In genomic region chr16:89144681-89145080, GRCh38 we compare ENCODE assay signal across 27 cellular contexts. TPM values are rescaled to one million over a fixed set of nuclear protein-coding genes. Genes with fewer than 3 reads are reported as not detected.
"Had no signal": no experiment of that assay in that cellular context is flagged by ENCODE, and none has a peak within 500 bp of the region (broad histone marks: within the 10 kb centered on the region; RNA-seq: fewer than 3 reads in every experiment).

No MANE protein-coding gene starts in this region.

- H3K27me3 ChIP-seq: breast epithelium, SJCRH30 had no signal

- H3K4me3 ChIP-seq: breast epithelium, SJCRH30 had no signal

- H3K9me3 Mint-ChIP-seq: activated naive CD4-positive, alpha-beta T cell treated with anti-CD3 and anti-CD28 coated beads, Interleukin-2, amount 50 U/mL, for 24 hours had no signal

- H3K4me3 Mint-ChIP-seq: activated B cell treated with CpG ODN at 0.5 μM for 24 hours; activated CD4-positive, alpha-beta T cell treated with anti-CD3 and anti-CD28 coated beads, Interleukin-2, amount 10 ng/mL, durations not matched to agents 24 days and 14 days; activated CD8-positive, alpha-beta memory T cell treated with anti-CD3 and anti-CD28 coated beads, Interleukin-2, amount 10 ng/mL, durations not matched to agents 7 days and 5 days; activated naive CD4-positive, alpha-beta T cell treated with anti-CD3 and anti-CD28 coated beads, Interleukin-2, amount 50 U/mL, for 24 hours; activated T-cell treated with anti-CD3 and anti-CD28 coated beads, Interleukin-2, amount 50 U/mL, for 24 hours; activated T-helper 1 cell treated with anti-CD3 and anti-CD28 coated beads, Interleukin-12 subunit alpha, Interleukin-12 subunit beta, Interleukin-2, Interleukin-4 antibody, amounts not matched to agents 30 ng/mL and 10 ng/mL and 1 ng/mL, durations not matched to agents 14 hours and 24 hours and 36 hours had no signal

- H3K27ac Mint-ChIP-seq: activated B cell treated with CpG ODN at 0.5 μM for 24 hours; activated CD4-positive, alpha-beta T cell treated with anti-CD3 and anti-CD28 coated beads, Interleukin-2, amount 10 ng/mL, durations not matched to agents 24 days and 14 days; activated CD8-positive, alpha-beta memory T cell treated with anti-CD3 and anti-CD28 coated beads, Interleukin-2, amount 10 ng/mL, durations not matched to agents 7 days and 5 days; activated naive CD4-positive, alpha-beta T cell treated with anti-CD3 and anti-CD28 coated beads, Interleukin-2, amount 50 U/mL, for 24 hours; activated T-helper 1 cell treated with anti-CD3 and anti-CD28 coated beads, Interleukin-12 subunit alpha, Interleukin-12 subunit beta, Interleukin-2, Interleukin-4 antibody, amounts not matched to agents 30 ng/mL and 10 ng/mL and 1 ng/mL, durations not matched to agents 14 hours and 24 hours and 36 hours had no signal

- FAIRE-seq: TTC549 had no signal

- H3K36me3 ChIP-seq: SJCRH30 had no signal

- DNase-seq: activated B cell treated with CpG ODN at 0.5 μM for 24 hours; activated CD4-positive, alpha-beta T cell treated with anti-CD3 and anti-CD28 coated beads for 1 hour; activated CD4-positive, alpha-beta T cell treated with anti-CD3 and anti-CD28 coated beads, Interleukin-2, amount 10 ng/mL, durations not matched to agents 24 days and 14 days; activated CD4-positive, alpha-beta T cell treated with anti-CD3 and anti-CD28 coated beads, Interleukin-2, amount 50 U/mL, for 48 hours; activated CD8-positive, alpha-beta memory T cell treated with anti-CD3 and anti-CD28 coated beads, Interleukin-2, amount 10 ng/mL, durations not matched to agents 7 days and 5 days; activated effector memory CD4-positive, alpha-beta T cell treated with Interleukin-2 at 50 U/mL for 16 hours; activated naive CD4-positive, alpha-beta T cell; activated T-cell treated with anti-CD3 and anti-CD28 coated beads, Interleukin-2, amount 50 U/mL, for 24 hours; caudate nucleus; NCI-H1092; NCI-H1417; NCI-H1930; NCI-H2171 treated with DMSO at 0.1 percent for 48 hours; NCI-H226; NCI-H526 treated with DMSO at 0.1 percent for 48 hours; NCI-H82; SJCRH30; T-helper 2 cell; T1000 had no signal

- H3K27ac ChIP-seq: breast epithelium, SJCRH30 had no signal

- H3K4me1 Mint-ChIP-seq: activated B cell treated with CpG ODN at 0.5 μM for 24 hours; activated CD4-positive, alpha-beta T cell treated with anti-CD3 and anti-CD28 coated beads, Interleukin-2, amount 10 ng/mL, durations not matched to agents 24 days and 14 days; activated CD8-positive, alpha-beta memory T cell treated with anti-CD3 and anti-CD28 coated beads, Interleukin-2, amount 10 ng/mL, durations not matched to agents 7 days and 5 days; activated naive CD4-positive, alpha-beta T cell treated with anti-CD3 and anti-CD28 coated beads, Interleukin-2, amount 50 U/mL, for 24 hours had no signal

- H3K4me1 ChIP-seq: breast epithelium had no signal

- H3K27me3 Mint-ChIP-seq: activated B cell treated with CpG ODN at 0.5 μM for 24 hours; activated CD4-positive, alpha-beta T cell treated with anti-CD3 and anti-CD28 coated beads, Interleukin-2, amount 10 ng/mL, durations not matched to agents 24 days and 14 days; activated CD8-positive, alpha-beta memory T cell treated with anti-CD3 and anti-CD28 coated beads, Interleukin-2, amount 10 ng/mL, durations not matched to agents 7 days and 5 days; activated naive CD4-positive, alpha-beta T cell treated with anti-CD3 and anti-CD28 coated beads, Interleukin-2, amount 50 U/mL, for 24 hours; activated T-cell treated with anti-CD3 and anti-CD28 coated beads, Interleukin-2, amount 50 U/mL, for 24 hours had no signal

- ATAC-seq: activated CD8-positive, alpha-beta memory T cell treated with anti-CD3 and anti-CD28 coated beads, Interleukin-2, amount 10 ng/mL, durations not matched to agents 7 days and 5 days; Right ventricle myocardium inferior had no signal

RNA-seq across cellular contexts. Expression of gene CDH15, which starts 26.9 kb away (rescaled TPM):
- total RNA-seq: activated B cell treated with CpG ODN at 0.5 μM for 24 hours; activated CD4-positive, alpha-beta T cell treated with anti-CD3 and anti-CD28 coated beads, Interleukin-2, amount 10 ng/mL, durations not matched to agents 24 days and 14 days; activated CD8-positive, alpha-beta memory T cell treated with anti-CD3 and anti-CD28 coated beads, Interleukin-2, amount 10 ng/mL, durations not matched to agents 7 days and 5 days; activated T-helper 1 cell treated with anti-CD3 and anti-CD28 coated beads, Interleukin-12 subunit alpha, Interleukin-12 subunit beta, Interleukin-2, Interleukin-4 antibody, amounts not matched to agents 30 ng/mL and 10 ng/mL and 1 ng/mL, durations not matched to agents 14 hours and 24 hours and 36 hours; breast epithelium; MCF 10A; OCI-LY7; Right ventricle myocardium inferior had no signal

RNA-seq across cellular contexts. Expression of gene SLC22A31, which starts 55.7 kb away (rescaled TPM):
- total RNA-seq: activated B cell treated with CpG ODN at 0.5 μM for 24 hours; activated CD8-positive, alpha-beta memory T cell treated with anti-CD3 and anti-CD28 coated beads, Interleukin-2, amount 10 ng/mL, durations not matched to agents 7 days and 5 days; breast epithelium; MCF 10A; NCI-H460; OCI-LY7; Right ventricle myocardium inferior; SJCRH30 had no signal
